Comparison of ENCODE assay signal across 8 cellular contexts in genomic region chrX:69285881-69286545, GRCh38.
DNase-seq lines count a peak whose midpoint lies in the region; ATAC-seq and TF ChIP-seq lines count a peak whose summit lies in the region.

No MANE protein-coding gene starts in this region.

- no peak overlapping the region for H3K4me3 ChIP-seq in NB4 (ENCODE audit: low read depth, low read length)

- ATAC-seq in GM19043 (IDR thresholded peaks at IDR 0.05; ENCODE audit: low read depth, unreplicated experiment): peak; percentile 70
- ATAC-seq in memory B cell (ENCODE audit: low read depth): peak; percentile 74

- H3K36me3 Mint-ChIP-seq in memory B cell: no peaks in the 10 kb centered on the region

- no peaks in the 10 kb centered on the region for H3K27me3 Mint-ChIP-seq in memory B cell

- peaks cover 4% of the 10 kb centered on the region for H3K4me1 Mint-ChIP-seq in memory B cell

- peak overlapping the region; percentile 64 for H3K4me3 Mint-ChIP-seq in memory B cell

- TF ChIP-seq POLR2A in NB4 (IDR thresholded peaks at IDR 0.05; ENCODE audit: extremely low read depth, insufficient read length): no peak

- H3K9me3 Mint-ChIP-seq in memory B cell: no peaks in the 10 kb centered on the region

- H3K27ac Mint-ChIP-seq in memory B cell: no peak overlapping the region

- peak; percentile 81 for DNase-seq in AG20443 (ENCODE audit: low spot score)
- peak; percentile 45 for DNase-seq in NB4 (ENCODE audit: low read depth)
- peak; percentile 56 to 62 for DNase-seq in activated CD4-positive, alpha-beta T cell treated with anti-CD3 and anti-CD28 coated beads, Interleukin-2, amount 50 U/mL, for 48 hours
- peak; percentile 24 for DNase-seq in effector CD8-positive, alpha-beta T cell (lab: John Stamatoyannopoulos, UW)
- peak; percentile 31 to 77 for DNase-seq in memory B cell (ENCODE audit: low spot score in 2 of 2)
- DNase-seq in stimulated activated CD8-positive, alpha-beta memory T cell treated with anti-CD3 and anti-CD28 coated beads, Interleukin-12 subunit alpha, Interleukin-12 subunit beta, amount 100 ng/mL, for 4 hours (ENCODE audit: low read depth): peak; percentile 17
- no peak for DNase-seq in SKM-1 (lab: John Stamatoyannopoulos, UW; ENCODE audit: unreplicated experiment)

- peak; percentile 65 for TF ChIP-seq CTCF in NB4 (IDR thresholded peaks at IDR 0.05; ENCODE audit: low read depth, low read length)
